In genomic region chr18:9380571-9381390, GRCh38 we compare ENCODE assay signal across 13 cellular contexts. TPM values are rescaled to one million over a fixed set of nuclear protein-coding genes. Genes with fewer than 3 reads are reported as not detected.
DNase-seq lines count a peak whose midpoint lies in the region; ATAC-seq and TF ChIP-seq lines count a peak whose summit lies in the region.
"Had no signal": no experiment of that assay in that cellular context is flagged by ENCODE, and none has a peak within 500 bp of the region (broad histone marks: within the 10 kb centered on the region; RNA-seq: fewer than 3 reads in every experiment).

No MANE protein-coding gene starts in this region.

- WGBS in aorta, 2 donors, result 70 to 74% methylated on average over 4 of the region's 4 CpGs

- H3K27ac Mint-ChIP-seq in nephron, result peak overlapping the region; percentile 22 to 72 (median 58)
- H3K27ac Mint-ChIP-seq: activated naive CD4-positive, alpha-beta T cell treated with anti-CD3 and anti-CD28 coated beads, Interleukin-2, amount 50 U/mL, for 72 hours; CD8-positive, alpha-beta memory T cell; progenitor cell of endocrine pancreas had no signal

- H3K36me3 Mint-ChIP-seq in nephron (ENCODE audit: low read depth), result peaks cover 48% of the 10 kb centered on the region
- H3K36me3 Mint-ChIP-seq: activated naive CD4-positive, alpha-beta T cell treated with anti-CD3 and anti-CD28 coated beads, Interleukin-2, amount 50 U/mL, for 72 hours had no signal

- H3K9me3 ChIP-seq in aorta (ENCODE audit: control insufficient read depth, low read length) (no peaks in the 10 kb centered on the region), right atrium auricular region (no peaks in the 10 kb centered on the region)
- H3K9me3 ChIP-seq: MG63 had no signal

- DNase-seq in DMS53 (lab: John Stamatoyannopoulos, UW), result peak; percentile 65
- DNase-seq in NCI-H2081 (lab: John Stamatoyannopoulos, UW), result peak; percentile 86 to 97
- DNase-seq in brain microvascular endothelial cell, result peak; percentile 6
- no peak for DNase-seq in aorta
- DNase-seq in right atrium auricular region (ENCODE audit: low spot score), result no peak
- no peak for DNase-seq in activated CD4-positive, CD25-positive, alpha-beta regulatory T cell (lab: John Stamatoyannopoulos, UW)
- no peak for DNase-seq in activated naive CD4-positive, alpha-beta T cell (lab: John Stamatoyannopoulos, UW)
- DNase-seq: CD8-positive, alpha-beta memory T cell; MG63 had no signal

- H3K4me1 Mint-ChIP-seq in nephron, result peaks cover 14% of the 10 kb centered on the region
- H3K4me1 Mint-ChIP-seq: CD8-positive, alpha-beta memory T cell had no signal

- H3K36me3 ChIP-seq in brain microvascular endothelial cell (replicated peaks) (peaks cover 2% of the 10 kb centered on the region), aorta (ENCODE audit: control insufficient read depth in 1 of 2, insufficient read depth in 2 of 2, low read length in 1 of 2) (no peaks in the 10 kb centered on the region), right atrium auricular region (no peaks in the 10 kb centered on the region)
- H3K36me3 ChIP-seq: MG63 had no signal

- H3K4me3 ChIP-seq in brain microvascular endothelial cell (ENCODE audit: low read depth, low read length), result no peak overlapping the region
- H3K4me3 ChIP-seq in aorta (ENCODE audit: low read length in 2 of 2), result no peak overlapping the region
- no peak overlapping the region for H3K4me3 ChIP-seq in right atrium auricular region
- H3K4me3 ChIP-seq: MG63 had no signal

- peak overlapping the region in 1 of 3 experiments; percentile 3 for H3K4me3 Mint-ChIP-seq in nephron
- H3K4me3 Mint-ChIP-seq: CD8-positive, alpha-beta memory T cell had no signal

- no peak for ATAC-seq in aorta (ENCODE audit: low FRiP score)
- ATAC-seq: activated CD4-positive, CD25-positive, alpha-beta regulatory T cell treated with anti-CD3 and anti-CD28 coated beads, Interleukin-2, amount 50 U/mL, for 24 hours; activated naive CD4-positive, alpha-beta T cell treated with anti-CD3 and anti-CD28 coated beads, Interleukin-2, amount 50 U/mL, for 72 hours had no signal

- TF ChIP-seq CTCF in brain microvascular endothelial cell (IDR thresholded peaks at IDR 0.05; ENCODE audit: low read depth, low read length, missing control alignments) (no peak), nephron (IDR thresholded peaks at IDR 0.05; ENCODE audit: unreplicated experiment in 3 of 3) (no peak), right atrium auricular region (IDR thresholded peaks at IDR 0.05) (no peak)

- in situ Hi-C loops in brain microvascular endothelial cell (cut with HindIII; ENCODE audit: low pct_ligation_motif_present, low sequenced_read_pairs), result no loop called here

- H3K9me3 Mint-ChIP-seq in nephron, result peaks cover 6% of the 10 kb centered on the region
- H3K9me3 Mint-ChIP-seq: activated naive CD4-positive, alpha-beta T cell treated with anti-CD3 and anti-CD28 coated beads, Interleukin-2, amount 50 U/mL, for 72 hours had no signal

- no peaks in the 10 kb centered on the region for H3K27me3 Mint-ChIP-seq in nephron (ENCODE audit: low read depth)
- H3K27me3 Mint-ChIP-seq: CD8-positive, alpha-beta memory T cell; progenitor cell of endocrine pancreas had no signal

- no peaks in the 10 kb centered on the region for H3K27me3 ChIP-seq in brain microvascular endothelial cell (replicated peaks)
- H3K27me3 ChIP-seq in aorta (ENCODE audit: control insufficient read depth in 1 of 2, insufficient read depth in 2 of 2, low read length in 1 of 2), result no peaks in the 10 kb centered on the region
- no peaks in the 10 kb centered on the region for H3K27me3 ChIP-seq in right atrium auricular region
- H3K27me3 ChIP-seq: MG63 had no signal

- intact Hi-C loops in aorta (cut with DNase I), result no loop called here

- no peaks in the 10 kb centered on the region for H3K4me1 ChIP-seq in aorta (ENCODE audit: control insufficient read depth in 1 of 2, insufficient read depth in 2 of 2, low read length in 2 of 2)
- H3K4me1 ChIP-seq in right atrium auricular region, result no peaks in the 10 kb centered on the region

- H3K27ac ChIP-seq in brain microvascular endothelial cell, result no peak overlapping the region
- no peak overlapping the region for H3K27ac ChIP-seq in aorta (ENCODE audit: low read depth in 1 of 2, low read length in 2 of 2)
- no peak overlapping the region for H3K27ac ChIP-seq in right atrium auricular region

RNA-seq across cellular contexts. Expression of gene TWSG1, which starts 46.2 kb away (rescaled TPM):
- total RNA-seq in aorta, result 100 to 1,000 TPM; 100 to 148 TPM
- polyA plus RNA-seq in aorta, result 10 to 100 TPM; 51.7 to 80.4 TPM
- 10 to 100 TPM; 14.7 to 16.6 TPM for total RNA-seq in right atrium auricular region

Comparison
In these comparisons a context has a peak if more than half of its experiments do, and no peak if none do; other contexts are left out.
1. DNase-seq: peak in DMS53 (single experiment), NCI-H2081 (2 of 2) and brain microvascular endothelial cell (single experiment); none in aorta (0 of 2), right atrium auricular region (single experiment), activated CD4-positive, CD25-positive, alpha-beta regulatory T cell (0 of 4) and activated naive CD4-positive, alpha-beta T cell (0 of 4).
2. RNA of gene TWSG1, which starts 46.2 kb away (total RNA-seq): 100 to 148 TPM in aorta; 14.7 to 16.6 TPM in right atrium auricular region; every median in the first group is over 4 times any median in the second.